ENCODE assay signal across 8 cellular contexts in the genomic region with DNA sequence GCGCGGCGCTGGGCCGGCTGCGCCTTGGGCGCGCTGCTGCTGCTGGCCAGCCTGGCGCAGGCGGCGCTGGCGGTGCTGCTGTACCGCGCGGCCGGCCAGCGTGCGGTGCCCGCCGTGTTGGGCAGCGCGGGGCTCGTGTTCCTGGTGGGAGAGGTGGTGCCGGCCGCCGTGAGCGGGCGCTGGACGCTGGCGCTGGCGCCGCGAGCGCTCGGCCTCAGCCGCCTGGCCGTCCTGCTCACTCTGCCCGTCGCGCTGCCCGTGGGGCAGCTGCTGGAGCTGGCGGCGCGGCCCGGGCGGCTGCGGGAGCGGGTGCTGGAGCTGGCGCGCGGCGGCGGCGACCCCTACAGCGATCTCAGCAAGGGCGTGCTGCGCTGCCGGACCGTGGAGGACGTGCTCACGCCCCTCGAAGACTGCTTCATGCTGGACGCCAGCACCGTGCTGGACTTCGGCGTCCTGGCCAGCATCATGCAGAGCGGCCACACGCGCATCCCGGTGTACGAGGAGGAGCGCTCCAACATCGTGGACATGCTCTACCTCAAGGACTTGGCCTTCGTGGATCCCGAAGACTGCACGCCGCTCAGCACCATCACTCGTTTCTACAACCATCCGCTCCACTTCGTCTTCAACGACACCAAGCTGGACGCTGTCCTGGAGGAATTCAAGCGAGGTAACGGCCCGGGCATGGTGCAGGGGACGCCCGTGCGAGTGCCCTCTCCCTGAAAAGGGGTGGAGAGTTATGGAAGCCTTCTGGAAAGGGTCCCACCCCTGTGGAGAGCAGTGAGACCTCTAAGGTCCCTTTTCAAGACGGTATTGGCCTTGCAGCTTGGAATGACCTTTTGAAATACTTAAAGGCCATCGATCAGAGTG. TPM values are rescaled to one million over a fixed set of nuclear protein-coding genes. Genes with fewer than 3 reads are reported as not detected.
DNase-seq lines count a peak whose midpoint lies in the region; TF ChIP-seq lines count a peak whose summit lies in the region.

No MANE protein-coding gene starts in this region.

- no peaks in the 10 kb centered on the region for H3K9me2 ChIP-seq in Karpas-422 (replicated peaks; ENCODE audit: insufficient read depth, low read length)

- no peak overlapping the region for H2AK5ac ChIP-seq in mesenchymal stem cell (ENCODE audit: low read length, severe bottlenecking)

- H3K27ac ChIP-seq in Karpas-422 (ENCODE audit: low read length) (no peak overlapping the region), brain microvascular endothelial cell (no peak overlapping the region), mesenchymal stem cell (ENCODE audit: low read length, poor library complexity, severe bottlenecking) (no peak overlapping the region), vagina (peak overlapping the region; percentile 90)

- H3K9me3 ChIP-seq in Karpas-422 (ENCODE audit: low read length) = no peaks in the 10 kb centered on the region
- H3K9me3 ChIP-seq in mesenchymal stem cell (ENCODE audit: control insufficient read depth, low read length) = no peaks in the 10 kb centered on the region
- no peaks in the 10 kb centered on the region for H3K9me3 ChIP-seq in vagina

- no peak for TF ChIP-seq POLR2A in vagina (IDR thresholded peaks at IDR 0.05)

- in situ Hi-C loops in brain microvascular endothelial cell (cut with HindIII; ENCODE audit: low pct_ligation_motif_present, low sequenced_read_pairs) = no loop called here

- H2BK120ac ChIP-seq in mesenchymal stem cell (ENCODE audit: low read depth, low read length) = no peak overlapping the region

- H2BK5ac ChIP-seq in mesenchymal stem cell (ENCODE audit: low read depth, low read length, poor library complexity, severe bottlenecking) = no peak overlapping the region

- H3K4me2 ChIP-seq in Karpas-422 (ENCODE audit: low read depth, low read length, poor library complexity, severe bottlenecking) = peak overlapping the region; percentile 84
- peak overlapping the region; percentile 79 for H3K4me2 ChIP-seq in mesenchymal stem cell (ENCODE audit: low read length, poor library complexity, severe bottlenecking)

- no peaks in the 10 kb centered on the region for H3K27me3 Mint-ChIP-seq in T-helper 1 cell treated with Interleukin-12 subunit alpha and Interleukin-12 subunit beta and Interleukin-4 antibody, amounts not matched to agents 30 μg/mL and 1 μg/mL, for 36 hours (ENCODE audit: low read depth)

- H2AFZ ChIP-seq in Karpas-422 (ENCODE audit: low read length) (no peak overlapping the region), mesenchymal stem cell (ENCODE audit: low read depth, low read length) (peak overlapping the region; percentile 96)

- H3K36me3 ChIP-seq in Karpas-422 (ENCODE audit: insufficient read depth, low read length) (0 out of 2 replicates have a peak, but pooled peaks cover 4% of the 10 kb centered on the region), brain microvascular endothelial cell (replicated peaks) (no peaks in the 10 kb centered on the region), mesenchymal stem cell (ENCODE audit: control insufficient read depth in 1 of 2, insufficient read depth in 2 of 2, low read depth in 1 of 2, low read length in 2 of 2) (peaks cover 0 to 10% of the 10 kb centered on the region in 2 experiments), vagina (no peaks in the 10 kb centered on the region)

- H3K36me3 Mint-ChIP-seq in T-helper 1 cell treated with Interleukin-12 subunit alpha and Interleukin-12 subunit beta and Interleukin-4 antibody, amounts not matched to agents 30 μg/mL and 1 μg/mL, for 36 hours (ENCODE audit: low read depth) = peaks cover 18% of the 10 kb centered on the region

- H3K27me3 ChIP-seq in Karpas-422 (ENCODE audit: low read length) (no peaks in the 10 kb centered on the region), brain microvascular endothelial cell (replicated peaks) (no peaks in the 10 kb centered on the region), mesenchymal stem cell (ENCODE audit: control insufficient read depth in 1 of 2, insufficient read depth in 1 of 2, low read length in 2 of 2) (no peaks in the 10 kb centered on the region), vagina (no peaks in the 10 kb centered on the region)

- no peak for TF ChIP-seq CTCF in brain microvascular endothelial cell (IDR thresholded peaks at IDR 0.05; ENCODE audit: low read depth, low read length, missing control alignments)
- no peak for TF ChIP-seq CTCF in vagina (IDR thresholded peaks at IDR 0.05)

- DNase-seq in T-helper 1 cell (no peak), Karpas-422 (no peak), brain microvascular endothelial cell (peak; percentile 9), mesenchymal stem cell (peak; percentile 35), vagina (ENCODE audit: extremely low spot score in 2 of 2) (no peak), 8988T (no peak)
- DNase-seq in stimulated activated naive CD4-positive, alpha-beta T cell treated with Interleukin-2 at 50 U/mL for 16 hours (lab: John Stamatoyannopoulos, UW) = no peak

- H3K79me2 ChIP-seq in Karpas-422 (ENCODE audit: low read length) = peaks cover 49% of the 10 kb centered on the region

- H3K4me1 ChIP-seq in Karpas-422 (ENCODE audit: low read length) = peaks cover 46% of the 10 kb centered on the region
- peaks cover 17% of the 10 kb centered on the region for H3K4me1 ChIP-seq in mesenchymal stem cell (ENCODE audit: control insufficient read depth, insufficient read depth, low read depth, low read length)
- H3K4me1 ChIP-seq in vagina = peaks cover 58% of the 10 kb centered on the region

- WGBS in mesenchymal stem cell = 9% methylated on average over 59 of the region's 89 CpGs

- no peak overlapping the region for H2BK12ac ChIP-seq in mesenchymal stem cell (ENCODE audit: low read length in 2 of 2)

- H3K9me3 Mint-ChIP-seq in T-helper 1 cell treated with Interleukin-12 subunit alpha and Interleukin-12 subunit beta and Interleukin-4 antibody, amounts not matched to agents 30 μg/mL and 1 μg/mL, for 36 hours = no peaks in the 10 kb centered on the region

- H3K4ac ChIP-seq in mesenchymal stem cell (ENCODE audit: low read depth in 1 of 2, low read length in 2 of 2) = no peak overlapping the region

- peak overlapping the region; percentile 68 for H4K91ac ChIP-seq in mesenchymal stem cell (ENCODE audit: low read length)

- no peak overlapping the region for H2BK15ac ChIP-seq in mesenchymal stem cell (ENCODE audit: low read depth, poor library complexity, severe bottlenecking)

- H3K9ac ChIP-seq in Karpas-422 (ENCODE audit: low read length) (peak overlapping the region; percentile 86), mesenchymal stem cell (ENCODE audit: low read length) (peak overlapping the region; percentile 66)

- H4K8ac ChIP-seq in mesenchymal stem cell (ENCODE audit: low read length) = peak overlapping the region; percentile 29

- H3K23ac ChIP-seq in mesenchymal stem cell (ENCODE audit: low read length in 2 of 2) = no peak overlapping the region

- intact Hi-C loops in vagina (cut with DNase I) = loop anchor here (5.0 kb wide), 1 partner anchor 55 kb away; the partner anchor contains the start of gene CNNM4

- H3K18ac ChIP-seq in mesenchymal stem cell (ENCODE audit: low read depth in 1 of 2, low read length in 2 of 2) = no peak overlapping the region

- H3K4me3 ChIP-seq in Karpas-422 (ENCODE audit: low read length) (peak overlapping the region; percentile 73), brain microvascular endothelial cell (ENCODE audit: low read depth, low read length) (peak overlapping the region; percentile 63), mesenchymal stem cell (ENCODE audit: insufficient read depth in 1 of 2, low read depth in 1 of 2, low read length in 2 of 2) (peak overlapping the region; percentile 81 to 88), vagina (peak overlapping the region; percentile 71 to 73)

- peaks cover 13% of the 10 kb centered on the region; the same call in 1 of the 2 replicates for H4K20me1 ChIP-seq in Karpas-422 (ENCODE audit: insufficient read depth, low read depth, low read length)

- no peak overlapping the region for H3K27ac Mint-ChIP-seq in T-helper 1 cell treated with Interleukin-12 subunit alpha and Interleukin-12 subunit beta and Interleukin-4 antibody, amounts not matched to agents 30 μg/mL and 1 μg/mL, for 36 hours

- H3K4me1 Mint-ChIP-seq in T-helper 1 cell treated with Interleukin-12 subunit alpha and Interleukin-12 subunit beta and Interleukin-4 antibody, amounts not matched to agents 30 μg/mL and 1 μg/mL, for 36 hours (ENCODE audit: low read depth) = peaks cover 57% of the 10 kb centered on the region

- peak overlapping the region in 1 of 2 experiments; percentile 38 for H3K14ac ChIP-seq in mesenchymal stem cell (ENCODE audit: low read length in 2 of 2)

- H3K79me1 ChIP-seq in mesenchymal stem cell (replicated peaks; ENCODE audit: low read length, poor library complexity, severe bottlenecking) = peaks cover 38% of the 10 kb centered on the region

- H3K4me3 Mint-ChIP-seq in T-helper 1 cell treated with Interleukin-12 subunit alpha and Interleukin-12 subunit beta and Interleukin-4 antibody, amounts not matched to agents 30 μg/mL and 1 μg/mL, for 36 hours = peak overlapping the region; percentile 83

RNA-seq across cellular contexts. Expression of gene CNNM3, which starts 1.0 kb away (rescaled TPM):
- 7.0 and 7.9 TPM in 2 replicates for total RNA-seq in Karpas-422 (2014; rRNA removed; shearing (Covaris generic); ENCODE audit: low replicate concordance)
- polyA plus RNA-seq in mesenchymal stem cell (2013, experiment 1 of 2) = 3.8 TPM
- 3.8 TPM for polyA plus RNA-seq in mesenchymal stem cell (2013, experiment 2 of 2)
- 16.5 TPM for total RNA-seq in vagina

RNA-seq across cellular contexts. Expression of gene ANKRD23, which starts 26.8 kb away (rescaled TPM):
- 1.6 and 9.8 TPM in 2 replicates for total RNA-seq in Karpas-422 (2014; rRNA removed; shearing (Covaris generic); ENCODE audit: low replicate concordance)
- polyA plus RNA-seq in mesenchymal stem cell (2013, experiment 1 of 2) = 0.81 TPM
- polyA plus RNA-seq in mesenchymal stem cell (2013, experiment 2 of 2) = 0.89 TPM
- total RNA-seq in vagina = 0.98 TPM

RNA-seq across cellular contexts. Expression of gene ANKRD39, which starts 40.7 kb away (rescaled TPM):
- 11.1 and 12.5 TPM in 2 replicates for total RNA-seq in Karpas-422 (2014; rRNA removed; shearing (Covaris generic); ENCODE audit: low replicate concordance)
- 11.8 TPM for polyA plus RNA-seq in mesenchymal stem cell (2013, experiment 1 of 2)
- polyA plus RNA-seq in mesenchymal stem cell (2013, experiment 2 of 2) = 10.8 TPM
- 20.4 TPM for total RNA-seq in vagina

RNA-seq across cellular contexts. Expression of gene SEMA4C, which starts 52.8 kb away (rescaled TPM):
- total RNA-seq in Karpas-422 (2014; rRNA removed; shearing (Covaris generic); ENCODE audit: low replicate concordance) = 2.5 and 6.3 TPM in 2 replicates
- polyA plus RNA-seq in mesenchymal stem cell (2013, experiment 1 of 2) = 20.2 TPM
- 20.7 TPM for polyA plus RNA-seq in mesenchymal stem cell (2013, experiment 2 of 2)
- 60.6 TPM for total RNA-seq in vagina

RNA-seq across cellular contexts. Expression of gene CNNM4, which starts 56.4 kb away (rescaled TPM):
- total RNA-seq in Karpas-422 (2014; rRNA removed; shearing (Covaris generic); ENCODE audit: low replicate concordance) = 5.6 and 6.4 TPM in 2 replicates
- polyA plus RNA-seq in mesenchymal stem cell (2013, experiment 1 of 2) = 5.8 TPM
- 6.0 TPM for polyA plus RNA-seq in mesenchymal stem cell (2013, experiment 2 of 2)
- total RNA-seq in vagina = 8.3 TPM

Comparison
In these comparisons a context has a peak if more than half of its experiments do, and no peak if none do; other contexts are left out.
1. DNase-seq: peak in brain microvascular endothelial cell (single experiment) and mesenchymal stem cell (single experiment); none in T-helper 1 cell (0 of 5), Karpas-422 (single experiment), vagina (0 of 2), 8988T (single experiment) and stimulated activated naive CD4-positive, alpha-beta T cell treated with Interleukin-2 at 50 U/mL for 16 hours (single experiment).
2. Peak in every context shown above with its lines, with median percentiles within 50 percentile points of each other: H3K4me3 ChIP-seq.